ENCODE assay signal across 8 cellular contexts in genomic region chr11:19432370-19433163, GRCh38.
DNase-seq lines count a peak whose midpoint lies in the region; ATAC-seq, FAIRE-seq and TF ChIP-seq lines count a peak whose summit lies in the region.

No MANE protein-coding gene starts in this region.

- FAIRE-seq in HTR-8/SVneo (lab: Jason Lieb, UNC) = peak; percentile 23

- peak; percentile 53 for ATAC-seq in GM21619 (IDR thresholded peaks at IDR 0.05; ENCODE audit: unreplicated experiment)

- DNase-seq in HTR-8/SVneo (ENCODE audit: insufficient read length, low spot score) (peak; percentile 48), fibroblast of the aortic adventitia (ENCODE audit: low read depth) (peak; percentile 95), coronary artery (ENCODE audit: low spot score) (no peak), AML-193 (lab: John Stamatoyannopoulos, UW) (no peak), NCI-H146 treated with DMSO at 0.1 percent for 48 hours (lab: John Stamatoyannopoulos, UW; ENCODE audit: unreplicated experiment) (no peak)
- DNase-seq in stimulated activated CD4-positive, alpha-beta T cell treated with anti-CD3 and anti-CD28 coated beads, Interleukin-4, amount 100 ng/mL, for 1 hour = no peak

- H3K4me3 ChIP-seq in GM08714 (ENCODE audit: low read length) (peak overlapping the region; percentile 51; the same call in 1 of the 2 replicates), fibroblast of the aortic adventitia (ENCODE audit: low read depth, low read length) (no peak overlapping the region), coronary artery (no peak overlapping the region)

- TF ChIP-seq CTCF in fibroblast of the aortic adventitia (IDR thresholded peaks at IDR 0.05; ENCODE audit: insufficient read depth, low read length) = no peak
- no peak for TF ChIP-seq CTCF in coronary artery (IDR thresholded peaks at IDR 0.05)

- peak overlapping the region in 1 of 2 donors; percentile 34 for H3K27ac ChIP-seq in coronary artery

Comparison
In these comparisons a context has a peak if more than half of its experiments do, and no peak if none do; other contexts are left out.
1. DNase-seq: peak in HTR-8/SVneo (single experiment) and fibroblast of the aortic adventitia (single experiment); none in coronary artery (single experiment), AML-193 (0 of 2), NCI-H146 treated with DMSO at 0.1 percent for 48 hours (single experiment) and stimulated activated CD4-positive, alpha-beta T cell treated with anti-CD3 and anti-CD28 coated beads, Interleukin-4, amount 100 ng/mL, for 1 hour (single experiment).